ENCODE assay signal across 9 cellular contexts in the genomic region with DNA sequence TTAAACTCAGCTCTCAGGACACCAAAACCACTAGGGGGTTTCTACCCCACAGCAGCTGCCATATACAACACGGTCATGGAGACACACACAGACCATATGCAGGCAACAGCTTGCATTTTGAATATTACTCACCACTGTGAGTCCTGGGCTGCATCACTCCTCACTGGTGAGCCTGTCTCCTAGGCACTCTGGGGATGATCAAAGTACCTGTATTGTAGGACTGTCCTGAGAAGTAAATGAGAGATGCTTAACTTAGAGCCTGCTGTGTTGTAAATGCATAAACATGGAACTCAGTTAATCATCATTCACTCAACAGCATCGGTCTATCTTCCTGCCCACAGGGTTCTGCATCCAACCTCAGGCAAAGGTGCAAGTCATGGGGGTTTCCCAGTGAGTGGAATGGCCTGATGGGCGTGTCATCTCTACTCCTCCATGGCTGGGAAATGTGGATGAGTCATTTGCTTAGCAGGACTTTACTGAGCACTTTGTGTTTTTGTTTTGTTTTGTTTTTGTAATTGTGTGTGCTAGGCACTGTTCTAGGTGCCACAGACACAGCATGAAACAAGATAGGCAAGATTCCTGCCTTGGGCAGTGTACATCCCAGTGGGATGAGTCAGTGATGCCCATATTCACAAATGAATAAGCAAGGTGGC.
DNase-seq lines count a peak whose midpoint lies in the region; ATAC-seq and TF ChIP-seq lines count a peak whose summit lies in the region.
"Had no signal": no experiment of that assay in that cellular context is flagged by ENCODE, and none has a peak within 500 bp of the region (broad histone marks: within the 10 kb centered on the region; RNA-seq: fewer than 3 reads in every experiment).

No MANE protein-coding gene starts in this region.

- H3K27me3 ChIP-seq in adrenal gland: no peaks in the 10 kb centered on the region

- H3K4me1 Mint-ChIP-seq in activated T-cell treated with anti-CD3 and anti-CD28 coated beads, Interleukin-2, amount 50 U/mL, for 72 hours (ENCODE audit: low read depth): peaks cover 10% of the 10 kb centered on the region

- H3K27me3 Mint-ChIP-seq in activated T-cell treated with anti-CD3 and anti-CD28 coated beads, Interleukin-2, amount 50 U/mL, for 72 hours (ENCODE audit: low read depth): peaks cover 7% of the 10 kb centered on the region

- no peaks in the 10 kb centered on the region for H3K4me1 ChIP-seq in adrenal gland (replicated peaks in 1 of 2)

- intact Hi-C loops in adrenal gland (cut with DNase I): no loop called here

- no peak overlapping the region for H3K27ac ChIP-seq in adrenal gland

- 66 to 80% (median 74%) methylated on average over 3 of the region's 3 CpGs for WGBS in adrenal gland, 4 donors

- peak overlapping the region in 1 of 2 donors; percentile 11 for H3K4me3 Mint-ChIP-seq in activated T-cell treated with anti-CD3 and anti-CD28 coated beads, Interleukin-2, amount 50 U/mL, for 72 hours
- H3K4me3 Mint-ChIP-seq: dendritic cell treated with granulocyte-macrophage colony-stimulating factor and Interleukin-4, amounts not matched to agents 40 ng/mL and 50 ng/mL, for 4 days had no signal

- H3K9me3 Mint-ChIP-seq in activated T-cell treated with anti-CD3 and anti-CD28 coated beads, Interleukin-2, amount 50 U/mL, for 72 hours: no peaks in the 10 kb centered on the region
- H3K9me3 Mint-ChIP-seq: dendritic cell treated with granulocyte-macrophage colony-stimulating factor and Interleukin-4, amounts not matched to agents 40 ng/mL and 50 ng/mL, for 4 days had no signal

- TF ChIP-seq CTCF in AG04449 (IDR thresholded peaks at IDR 0.05; ENCODE audit: insufficient read depth, low read length, missing control alignments) (no peak), omental fat pad (IDR thresholded peaks at IDR 0.05) (no peak), adrenal gland (IDR thresholded peaks at IDR 0.05) (no peak)

- H3K36me3 Mint-ChIP-seq in activated T-cell treated with anti-CD3 and anti-CD28 coated beads, Interleukin-2, amount 50 U/mL, for 72 hours (ENCODE audit: insufficient read depth in 2 of 2): peaks cover 0 to 2% of the 10 kb centered on the region in 2 donors

- TF ChIP-seq POLR2A in GM19193 (IDR thresholded peaks at IDR 0.05; ENCODE audit: extremely low read depth, insufficient read depth, insufficient read length) (peak; percentile 29), adrenal gland (IDR thresholded peaks at IDR 0.05) (no peak)

- H3K27ac Mint-ChIP-seq in activated T-cell treated with anti-CD3 and anti-CD28 coated beads, Interleukin-2, amount 50 U/mL, for 72 hours: no peak overlapping the region
- H3K27ac Mint-ChIP-seq: dendritic cell treated with granulocyte-macrophage colony-stimulating factor and Interleukin-4, amounts not matched to agents 40 ng/mL and 50 ng/mL, for 4 days had no signal

- CTCF ChIA-PET in AG04449 (lab: Yijun Ruan, JAX): interaction anchor here (1.2 to 2.4 kb wide), 2 partner anchors 17 to 167 kb away, joined by 6 to 14 read pairs; no protein-coding TSS in a partner anchor

- H3K4me3 ChIP-seq in AG04449 (ENCODE audit: low read depth, low read length) (no peak overlapping the region), adrenal gland (no peak overlapping the region)

- H3K36me3 ChIP-seq in adrenal gland (replicated peaks in 1 of 2): no peaks in the 10 kb centered on the region

- peak; percentile 53 for DNase-seq in AG04449 (ENCODE audit: low read depth, low spot score)
- DNase-seq in activated T-cell treated with anti-CD3 and anti-CD28 coated beads, Interleukin-2, amount 50 U/mL, for 72 hours: peak; percentile 52 to 67
- no peak for DNase-seq in omental fat pad (ENCODE audit: low spot score)
- no peak for DNase-seq in adrenal gland
- no peak for DNase-seq in middle frontal gyrus (ENCODE audit: extremely low spot score, low spot score)
- DNase-seq in NCI-H1092 (lab: John Stamatoyannopoulos, UW): no peak

- ATAC-seq in HG03108 (IDR thresholded peaks at IDR 0.05; ENCODE audit: unreplicated experiment) (peak; percentile 80), omental fat pad (ENCODE audit: low FRiP score) (peak; percentile 89)
- peak; percentile 89 to 92 for ATAC-seq in activated T-cell treated with anti-CD3 and anti-CD28 coated beads, Interleukin-2, amount 50 U/mL, for 72 hours (replicated peaks in 1 of 2)

- POLR2A ChIA-PET in AG04449 (lab: Yijun Ruan, JAX): no interaction called here

- H3K9me3 ChIP-seq in adrenal gland (replicated peaks in 1 of 3): no peaks in the 10 kb centered on the region

Comparison
In these comparisons a context has a peak if more than half of its experiments do, and no peak if none do; other contexts are left out.
1. DNase-seq: peak in AG04449 (single experiment) and activated T-cell treated with anti-CD3 and anti-CD28 coated beads, Interleukin-2, amount 50 U/mL, for 72 hours (2 of 2); none in omental fat pad (single experiment), adrenal gland (0 of 7), middle frontal gyrus (single experiment) and NCI-H1092 (single experiment).
2. Peak in every context shown above with its lines, with median percentiles within 50 percentile points of each other: ATAC-seq.